ENCODE assay signal across 6 cellular contexts in the genomic region with DNA sequence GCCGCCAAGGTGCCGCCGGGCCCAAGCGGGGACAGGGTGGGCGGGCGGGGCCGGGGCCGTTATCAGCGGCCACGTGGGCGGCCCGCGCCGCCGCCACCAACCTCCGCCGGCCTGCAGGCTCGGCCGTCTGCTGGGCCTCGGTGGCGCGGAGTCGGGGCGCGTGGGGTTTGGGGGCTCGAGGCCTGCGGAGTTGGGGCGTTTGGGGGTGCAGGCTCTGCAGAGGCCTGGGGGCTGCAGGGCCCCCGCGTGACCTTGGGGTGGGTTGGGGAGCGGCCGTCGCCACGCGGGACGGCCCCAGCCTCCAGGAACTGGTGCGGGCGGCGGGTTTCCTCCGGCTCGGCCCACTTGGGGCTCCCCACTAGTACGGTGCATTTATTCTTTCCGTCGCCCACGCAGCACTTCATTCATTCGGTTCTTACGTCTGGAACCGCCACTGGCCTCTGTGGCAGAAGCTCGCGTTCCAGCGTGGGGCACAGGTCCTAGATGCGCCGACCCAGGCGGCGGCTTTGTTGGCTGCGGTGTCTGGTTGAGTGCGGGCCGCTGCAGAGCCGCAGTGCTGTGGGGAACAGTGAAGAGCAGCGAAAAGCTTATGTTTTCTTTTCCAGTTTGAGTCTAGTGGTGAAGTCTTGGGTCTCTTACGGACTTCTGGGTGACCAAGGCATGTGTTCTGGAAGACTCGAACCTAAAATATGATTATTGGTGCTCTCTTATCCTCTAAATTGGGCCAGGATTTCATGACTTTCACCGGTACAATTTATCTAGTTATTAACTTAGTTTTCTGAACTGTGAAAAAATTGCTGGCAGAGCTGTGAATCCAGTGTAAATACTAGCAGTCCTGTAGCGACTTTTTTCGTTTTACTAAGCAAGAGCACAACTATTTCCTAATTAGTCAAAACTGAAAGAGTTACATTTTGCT. TPM values are rescaled to one million over a fixed set of nuclear protein-coding genes. Genes with fewer than 3 reads are reported as not detected.
DNase-seq lines count a peak whose midpoint lies in the region; ATAC-seq and TF ChIP-seq lines count a peak whose summit lies in the region.

No MANE protein-coding gene starts in this region.

- no peaks in the 10 kb centered on the region for H3K9me3 ChIP-seq in adrenal gland (replicated peaks in 1 of 3)
- H3K9me3 ChIP-seq in muscle layer of colon (ENCODE audit: low read length) = no peaks in the 10 kb centered on the region

- peak in 1 of 2 donors; percentile 6 for TF ChIP-seq POLR2A in adrenal gland (IDR thresholded peaks at IDR 0.05)

- H3K27me3 ChIP-seq in adrenal gland (no peaks in the 10 kb centered on the region), muscle layer of colon (ENCODE audit: control insufficient read depth in 1 of 2, insufficient read depth in 2 of 2, low read length in 2 of 2) (no peaks in the 10 kb centered on the region)

- DNase-seq in LNCaP clone FGC (ENCODE audit: low read depth) = no peak
- DNase-seq in adrenal gland = peak in 3 of 7 donors; percentile 45 to 59 (median 58)
- DNase-seq in NCI-H510A treated with DMSO at 0.1 percent for 48 hours (lab: John Stamatoyannopoulos, UW) = no peak
- DNase-seq in globus pallidus (ENCODE audit: low spot score) = no peak

- peak overlapping the region; percentile 76 for H3K9ac ChIP-seq in muscle layer of colon (ENCODE audit: low read length)

- WGBS in adrenal gland, 4 donors = 1 to 6% (median 3%) methylated on average over 17 to 65 of the region's 65 CpGs

- intact Hi-C loops in adrenal gland (cut with DNase I) = no loop called here

- peaks cover 0 to 52% of the 10 kb centered on the region in 2 donors for H3K36me3 ChIP-seq in adrenal gland (replicated peaks in 1 of 2)
- peaks cover 47% of the 10 kb centered on the region for H3K36me3 ChIP-seq in muscle layer of colon (ENCODE audit: insufficient read depth, low read length)

- peak overlapping the region; percentile 75 for H3K4me3 ChIP-seq in LNCaP clone FGC (ENCODE audit: low read depth, low read length)
- peak overlapping the region in 3 of 4 donors; percentile 38 to 90 (median 90) for H3K4me3 ChIP-seq in adrenal gland
- peak overlapping the region; percentile 73 to 78 for H3K4me3 ChIP-seq in muscle layer of colon (ENCODE audit: low read depth in 1 of 2, low read length in 2 of 2)

- peak; percentile 11 for ATAC-seq in GM19438 (IDR thresholded peaks at IDR 0.05; ENCODE audit: low read depth, unreplicated experiment)

- H3K27ac ChIP-seq in adrenal gland (peak overlapping the region in 4 of 5 donors; percentile 53 to 96 (median 92)), muscle layer of colon (ENCODE audit: low read depth, low read length) (peak overlapping the region; percentile 90)

- TF ChIP-seq CTCF in LNCaP clone FGC (IDR thresholded peaks at IDR 0.05; ENCODE audit: control insufficient read depth, extremely low read depth, insufficient read depth) (no peak), adrenal gland (IDR thresholded peaks at IDR 0.05) (no peak)

- H3K4me1 ChIP-seq in adrenal gland (replicated peaks in 1 of 2) (peaks cover 19 to 34% of the 10 kb centered on the region in 2 donors), muscle layer of colon (ENCODE audit: insufficient read depth, low read length) (peaks cover 23% of the 10 kb centered on the region)

RNA-seq across cellular contexts. Expression of a gene that starts 0.9 kb away (rescaled TPM):
- total RNA-seq in adrenal gland = 10 to 100 TPM; 43.5 to 90.3 (median 66.8) TPM
- 100 to 1,000 TPM in 2 of 3 donors, 10 to 100 TPM in 1; 22.4 to 283 (median 168) TPM for polyA plus RNA-seq in adrenal gland

RNA-seq across cellular contexts. Expression of a gene that starts 2.0 kb away (rescaled TPM):
- 100 to 1,000 TPM in 5 of 8 donors, 10 to 100 TPM in 3; 71.4 to 346 (median 130) TPM for total RNA-seq in adrenal gland
- 100 to 1,000 TPM in 1 of 3 donors, 10 to 100 TPM in 2; 63.3 to 128 (median 70.1) TPM for polyA plus RNA-seq in adrenal gland

RNA-seq across cellular contexts. Expression of a gene that starts 13.7 kb away (rescaled TPM):
- total RNA-seq in adrenal gland = 10 to 100 TPM; 20.0 to 65.6 (median 36.1) TPM
- 100 to 1,000 TPM in 1 of 3 donors, 10 to 100 TPM in 2; 15.5 to 109 (median 59.3) TPM for polyA plus RNA-seq in adrenal gland

RNA-seq across cellular contexts. Expression of a gene that starts 32.9 kb away (rescaled TPM):
- 1 to 10 TPM in 2 of 8 donors, under 1 TPM in 5, not detected in 1; 0.30 to 1.6 (median 0.54) TPM for total RNA-seq in adrenal gland
- 10 to 100 TPM in 1 of 3 donors, 1 to 10 TPM in 1, not detected in 1; 2.9 to 19.0 TPM for polyA plus RNA-seq in adrenal gland

RNA-seq across cellular contexts. Expression of a gene that starts 37.9 kb away (rescaled TPM):
- total RNA-seq in adrenal gland = 10 to 100 TPM in 7 of 8 donors, 1 to 10 TPM in 1; 7.2 to 32.2 (median 20.0) TPM
- 10 to 100 TPM; 16.3 to 31.0 (median 25.9) TPM for polyA plus RNA-seq in adrenal gland
